ENCODE assay signal across 8 cellular contexts in the genomic region with DNA sequence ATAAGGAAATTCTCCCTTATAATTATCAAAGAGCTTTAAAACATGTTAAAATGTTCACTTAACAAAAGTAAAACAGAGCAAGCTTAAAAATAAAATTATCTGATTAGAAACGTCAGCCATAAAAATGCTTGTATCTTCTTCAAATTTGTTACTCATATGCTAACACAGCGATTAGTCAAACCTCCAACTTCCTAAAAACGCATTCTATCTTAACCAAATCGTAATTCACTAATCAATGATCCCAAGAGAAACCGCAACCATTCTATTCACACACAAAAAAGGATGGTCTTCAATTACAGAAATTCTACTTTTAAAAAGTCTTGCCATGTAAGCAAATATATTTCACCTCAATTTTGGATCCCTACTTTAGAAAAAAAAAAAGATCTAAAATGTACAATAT. TPM values are rescaled to one million over a fixed set of nuclear protein-coding genes. Genes with fewer than 3 reads are reported as not detected.
DNase-seq lines count a peak whose midpoint lies in the region; ATAC-seq and TF ChIP-seq lines count a peak whose summit lies in the region.

No MANE protein-coding gene starts in this region.

- H3K27ac Mint-ChIP-seq in brain = peak overlapping the region in 2 of 5 experiments; percentile 39 to 77
- peak overlapping the region; percentile 89 to 98 (median 96) for H3K27ac Mint-ChIP-seq in naive thymus-derived CD4-positive, alpha-beta T cell

- peaks cover 43% of the 10 kb centered on the region for H3K4me1 Mint-ChIP-seq in brain
- H3K4me1 Mint-ChIP-seq in naive thymus-derived CD4-positive, alpha-beta T cell = peaks cover 35 to 45% (median 40%) of the 10 kb centered on the region in 7 donors

- CTCF ChIA-PET in naive thymus-derived CD4-positive, alpha-beta T cell (lab: Charles Lee) = interaction anchor here (0.6 to 3.7 kb wide), 4 partner anchors 21 to 1715 kb away, joined by 3 to 28 read pairs (median 10); no protein-coding TSS in a partner anchor

- DNase-seq in naive thymus-derived CD4-positive, alpha-beta T cell = peak in 1 of 9 donors; percentile 10
- DNase-seq in AG08396 (ENCODE audit: low spot score) (no peak), NCI-H2171 (lab: John Stamatoyannopoulos, UW) (no peak)

- no peaks in the 10 kb centered on the region for H3K36me3 Mint-ChIP-seq in brain
- peaks cover 15 to 59% (median 47%) of the 10 kb centered on the region in 5 donors for H3K36me3 Mint-ChIP-seq in naive thymus-derived CD4-positive, alpha-beta T cell

- peak overlapping the region; percentile 96 to 100 (median 99) for H3K27ac ChIP-seq in BLaER1 treated with 17β-estradiol and CSF1 and Interleukin-3, amounts not matched to agents 10 nM and 100 nM
- peak overlapping the region; percentile 96 for H3K27ac ChIP-seq in KOPT-K1 (ENCODE audit: low read depth, low read length, poor library complexity, severe bottlenecking)
- H3K27ac ChIP-seq in naive thymus-derived CD4-positive, alpha-beta T cell (ENCODE audit: low read depth, low read length) = peak overlapping the region; percentile 98

- POLR2A ChIA-PET in naive thymus-derived CD4-positive, alpha-beta T cell (lab: Charles Lee) = interaction anchor here (0.6 to 11.0 kb wide), 23 partner anchors 9 to 106 kb away, joined by 3 to 359 read pairs (median 20); no protein-coding TSS in a partner anchor

- H3K27me3 ChIP-seq in BLaER1 treated with 17β-estradiol and CSF1 and Interleukin-3, amounts not matched to agents 10 nM and 100 nM = no peaks in the 10 kb centered on the region
- no peaks in the 10 kb centered on the region for H3K27me3 ChIP-seq in naive thymus-derived CD4-positive, alpha-beta T cell (ENCODE audit: control insufficient read depth in 2 of 2, insufficient read depth in 2 of 2, low read length in 2 of 2)

- H3K4me1 ChIP-seq in BLaER1 treated with 17β-estradiol and CSF1 and Interleukin-3, amounts not matched to agents 10 nM and 100 nM = peaks cover 29 to 58% (median 46%) of the 10 kb centered on the region in 10 experiments
- H3K4me1 ChIP-seq in naive thymus-derived CD4-positive, alpha-beta T cell (ENCODE audit: control insufficient read depth in 2 of 2, insufficient read depth in 2 of 2, low read length in 2 of 2) = peaks cover 25 to 39% of the 10 kb centered on the region in 2 donors

- H3K4me3 ChIP-seq in BLaER1 treated with 17β-estradiol and CSF1 and Interleukin-3, amounts not matched to agents 10 nM and 100 nM = peak overlapping the region; percentile 93 to 99 (median 97)
- H3K4me3 ChIP-seq in naive thymus-derived CD4-positive, alpha-beta T cell (ENCODE audit: low read length) = peak overlapping the region; percentile 73

- H3K27me3 Mint-ChIP-seq in brain = peaks cover 17% of the 10 kb centered on the region
- H3K27me3 Mint-ChIP-seq in naive thymus-derived CD4-positive, alpha-beta T cell = no peaks in the 10 kb centered on the region

- peak overlapping the region; percentile 89 to 97 (median 94) for H3K4me3 Mint-ChIP-seq in brain
- peak overlapping the region; percentile 87 to 98 (median 94) for H3K4me3 Mint-ChIP-seq in naive thymus-derived CD4-positive, alpha-beta T cell

- peak overlapping the region; percentile 98 to 100 (median 99) for H3K9ac ChIP-seq in BLaER1 treated with 17β-estradiol and CSF1 and Interleukin-3, amounts not matched to agents 10 nM and 100 nM

- peaks cover 15 to 55% (median 23%) of the 10 kb centered on the region in 11 experiments; a peak in 21 of 22 replicates for H3K36me3 ChIP-seq in BLaER1 treated with 17β-estradiol and CSF1 and Interleukin-3, amounts not matched to agents 10 nM and 100 nM
- H3K36me3 ChIP-seq in KOPT-K1 (ENCODE audit: insufficient read depth, low read length) = peaks cover 53% of the 10 kb centered on the region
- H3K36me3 ChIP-seq in naive thymus-derived CD4-positive, alpha-beta T cell (ENCODE audit: control insufficient read depth in 2 of 3, insufficient read depth in 3 of 3, low read length in 3 of 3) = peaks cover 0 to 25% (median 9%) of the 10 kb centered on the region in 3 experiments

- no peaks in the 10 kb centered on the region; a peak in 1 of 22 replicates for H3K9me3 ChIP-seq in BLaER1 treated with 17β-estradiol and CSF1 and Interleukin-3, amounts not matched to agents 10 nM and 100 nM (replicated peaks in 1 of 11)
- H3K9me3 ChIP-seq in KOPT-K1 (ENCODE audit: insufficient read depth, low read length, poor library complexity, severe bottlenecking) = no peaks in the 10 kb centered on the region
- H3K9me3 ChIP-seq in naive thymus-derived CD4-positive, alpha-beta T cell (ENCODE audit: control insufficient read depth in 2 of 3, low read length in 3 of 3) = no peaks in the 10 kb centered on the region

- H3K9me3 Mint-ChIP-seq in brain = no peaks in the 10 kb centered on the region
- H3K9me3 Mint-ChIP-seq in naive thymus-derived CD4-positive, alpha-beta T cell = peaks cover 0 to 7% (median 0%) of the 10 kb centered on the region in 11 donors

- H3K4me2 ChIP-seq in BLaER1 treated with 17β-estradiol and CSF1 and Interleukin-3, amounts not matched to agents 10 nM and 100 nM = peak overlapping the region in 10 of 11 experiments; percentile 80 to 96 (median 92); a peak in 16 of 22 replicates

- intact Hi-C loops in naive thymus-derived CD4-positive, alpha-beta T cell (cut with micrococcal nuclease) = loop anchor here in 1 of 2 donors (5.0 kb wide), 1 partner anchor 37 kb away; no protein-coding TSS in a partner anchor

- ATAC-seq in naive thymus-derived CD4-positive, alpha-beta T cell = no peak
- ATAC-seq in GM21390 (IDR thresholded peaks at IDR 0.05; ENCODE audit: unreplicated experiment) = no peak
- no peak for ATAC-seq in HG03159 (IDR thresholded peaks at IDR 0.05; ENCODE audit: unreplicated experiment)

- no peak for TF ChIP-seq CTCF in brain (conservative IDR thresholded peaks at IDR 0.05)

- H4K20me1 ChIP-seq in BLaER1 treated with 17β-estradiol and CSF1 and Interleukin-3, amounts not matched to agents 10 nM and 100 nM = peaks cover 51 to 68% (median 67%) of the 10 kb centered on the region in 11 experiments

RNA-seq across cellular contexts. Expression of gene STK17B, which starts 1.9 kb away (rescaled TPM):
- 1.5 TPM for polyA plus RNA-seq in brain (ENCODE audit: insufficient read depth, low read depth, low replicate concordance)
- 100 to 1,000 TPM; 274 to 513 (median 338) TPM for total RNA-seq in naive thymus-derived CD4-positive, alpha-beta T cell
- polyA plus RNA-seq in naive thymus-derived CD4-positive, alpha-beta T cell = 100 to 1,000 TPM in 1 of 2 donors, 10 to 100 TPM in 1; 66.0 to 149 TPM

Comparison
In these comparisons a context has a peak if more than half of its experiments do, and no peak if none do; other contexts are left out.
1. RNA of gene STK17B, which starts 1.9 kb away (polyA plus RNA-seq): 66.0 to 149 TPM in naive thymus-derived CD4-positive, alpha-beta T cell; 1.5 TPM in brain (single experiment); every median in the first group is over 10 times any median in the second.
2. Peak in every context shown above with its lines, with median percentiles within 50 percentile points of each other: H3K27ac ChIP-seq.